Comparison of ENCODE assay signal across 19 cellular contexts in the genomic region with DNA sequence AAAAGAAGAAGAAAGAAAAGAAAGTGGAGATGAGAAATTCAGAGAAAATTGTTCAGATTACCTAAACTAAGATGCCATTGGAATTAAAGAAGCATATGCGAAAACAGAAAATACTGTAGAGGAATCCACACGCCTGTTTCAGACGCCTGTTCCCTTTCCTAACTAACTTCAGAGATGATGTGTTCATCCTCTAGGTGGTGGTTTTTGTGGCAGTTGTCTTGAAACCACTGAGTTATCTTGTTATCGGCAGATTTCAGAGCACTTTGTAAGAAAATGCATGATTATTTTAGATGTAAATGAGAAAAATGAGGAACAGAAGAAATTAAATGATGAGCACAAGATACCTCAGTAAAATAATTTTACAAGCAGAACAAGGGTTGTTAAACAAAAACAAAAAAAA. TPM values are rescaled to one million over a fixed set of nuclear protein-coding genes. Genes with fewer than 3 reads are reported as not detected.
DNase-seq lines count a peak whose midpoint lies in the region; ATAC-seq and TF ChIP-seq lines count a peak whose summit lies in the region.
"Had no signal": no experiment of that assay in that cellular context is flagged by ENCODE, and none has a peak within 500 bp of the region (broad histone marks: within the 10 kb centered on the region; RNA-seq: fewer than 3 reads in every experiment).

No MANE protein-coding gene starts in this region.

- no peak overlapping the region for H3K27ac ChIP-seq in sigmoid colon
- H3K27ac ChIP-seq: SJCRH30 had no signal

- no peaks in the 10 kb centered on the region for H3K9me3 ChIP-seq in sigmoid colon
- H3K9me3 ChIP-seq: BE2C, SJCRH30 had no signal

- no peak overlapping the region for H3K4me3 Mint-ChIP-seq in activated T-helper 17 cell treated with anti-CD3 and anti-CD28 coated beads, Interleukin-2, amount 50 U/mL, for 72 hours
- H3K4me3 Mint-ChIP-seq: IgD-negative memory B cell had no signal

- H3K9me3 Mint-ChIP-seq in activated T-helper 17 cell treated with anti-CD3 and anti-CD28 coated beads, Interleukin-2, amount 50 U/mL, for 72 hours: no peaks in the 10 kb centered on the region

- no peak for TF ChIP-seq EP300 in sigmoid colon (IDR thresholded peaks at IDR 0.05)

- H3K4me3 ChIP-seq in sigmoid colon: no peak overlapping the region
- H3K4me3 ChIP-seq: GM12878, SJCRH30 had no signal

- intact Hi-C loops in sigmoid colon (cut with DNase I): no loop called here

- no peak for TF ChIP-seq POLR2A in sigmoid colon (IDR thresholded peaks at IDR 0.05)

- H3K4me1 Mint-ChIP-seq in activated T-helper 17 cell treated with anti-CD3 and anti-CD28 coated beads, Interleukin-2, amount 50 U/mL, for 72 hours: peaks cover 3% of the 10 kb centered on the region
- H3K4me1 Mint-ChIP-seq: IgD-negative memory B cell had no signal

- H3K36me3 ChIP-seq in sigmoid colon: no peaks in the 10 kb centered on the region
- H3K36me3 ChIP-seq: BE2C, SJCRH30 had no signal

- no peaks in the 10 kb centered on the region for H3K4me1 ChIP-seq in sigmoid colon
- H3K4me1 ChIP-seq: BE2C, SJCRH30 had no signal

- H3K27me3 Mint-ChIP-seq in activated T-helper 17 cell treated with anti-CD3 and anti-CD28 coated beads, Interleukin-2, amount 50 U/mL, for 72 hours: peaks cover 4% of the 10 kb centered on the region

- ATAC-seq in activated T-helper 17 cell treated with anti-CD3 and anti-CD28 coated beads, Interleukin-2, amount 50 U/mL, for 72 hours (replicated peaks): peak; percentile 40
- ATAC-seq: GM12878, HCT116 had no signal

- H3K36me3 Mint-ChIP-seq in activated T-helper 17 cell treated with anti-CD3 and anti-CD28 coated beads, Interleukin-2, amount 50 U/mL, for 72 hours (ENCODE audit: low read depth): no peaks in the 10 kb centered on the region

- no peak for TF ChIP-seq CTCF in sigmoid colon (IDR thresholded peaks at IDR 0.05)

- peak; percentile 3 for DNase-seq in stimulated activated CD4-positive, alpha-beta T cell treated with anti-CD3 and anti-CD28 coated beads, Interleukin-4, amount 100 ng/mL, for 24 hours
- DNase-seq in stimulated activated CD4-positive, alpha-beta T cell treated with anti-CD3 and anti-CD28 coated beads, Interleukin-1b, Interleukin-23, amount 100 ng/mL, for 48 hours: no peak
- DNase-seq in OCI-M1 (lab: John Stamatoyannopoulos, UW) (peak; percentile 83), sigmoid colon (no peak), occipital lobe (lab: John Stamatoyannopoulos, UW) (no peak)
- no peak for DNase-seq in activated naive CD4-positive, alpha-beta T cell treated with anti-CD3 and anti-CD28 coated beads, Interleukin-2, amount 50 U/mL, for 16 hours
- DNase-seq: BE2C, DMS79, MM.1S, NCI-H1694, NCI-H2081, NCI-H2171, NCI-H524 treated with DMSO at 0.1 percent for 48 hours, NCI-H82, SJCRH30 had no signal

- H3K27me3 ChIP-seq in sigmoid colon: no peaks in the 10 kb centered on the region
- H3K27me3 ChIP-seq: BE2C, SJCRH30 had no signal

- WGBS in sigmoid colon, 2 donors: 54 to 87% methylated on average over 4 of the region's 4 CpGs

- H3K27ac Mint-ChIP-seq in activated T-helper 17 cell treated with anti-CD3 and anti-CD28 coated beads, Interleukin-2, amount 50 U/mL, for 72 hours: no peak overlapping the region
- H3K27ac Mint-ChIP-seq: IgD-negative memory B cell had no signal

RNA-seq across cellular contexts. Expression of gene FUNDC1, which starts 48.3 kb away (rescaled TPM):
- 10 to 100 TPM in 1 of 2 donors, 1 to 10 TPM in 1; 9.9 to 11.1 TPM for total RNA-seq in activated T-helper 17 cell treated with anti-CD3 and anti-CD28 coated beads, Interleukin-2, amount 50 U/mL, for 72 hours
- total RNA-seq in sigmoid colon: 10 to 100 TPM in 2 of 4 donors, 1 to 10 TPM in 2; 5.5 to 13.8 (median 9.4) TPM
- polyA plus RNA-seq in sigmoid colon: 10 to 100 TPM; 13.4 to 15.6 (median 14.6) TPM
- total RNA-seq in occipital lobe: 20.7 TPM

Comparison
In these comparisons a context has a peak if more than half of its experiments do, and no peak if none do; other contexts are left out.
1. DNase-seq: peak in stimulated activated CD4-positive, alpha-beta T cell treated with anti-CD3 and anti-CD28 coated beads, Interleukin-4, amount 100 ng/mL, for 24 hours (single experiment) and OCI-M1 (single experiment); none in stimulated activated CD4-positive, alpha-beta T cell treated with anti-CD3 and anti-CD28 coated beads, Interleukin-1b, Interleukin-23, amount 100 ng/mL, for 48 hours (single experiment), sigmoid colon (single experiment), occipital lobe (single experiment) and activated naive CD4-positive, alpha-beta T cell treated with anti-CD3 and anti-CD28 coated beads, Interleukin-2, amount 50 U/mL, for 16 hours (single experiment).